Comparison of ENCODE assay signal across 1 cellular context in the genomic region with DNA sequence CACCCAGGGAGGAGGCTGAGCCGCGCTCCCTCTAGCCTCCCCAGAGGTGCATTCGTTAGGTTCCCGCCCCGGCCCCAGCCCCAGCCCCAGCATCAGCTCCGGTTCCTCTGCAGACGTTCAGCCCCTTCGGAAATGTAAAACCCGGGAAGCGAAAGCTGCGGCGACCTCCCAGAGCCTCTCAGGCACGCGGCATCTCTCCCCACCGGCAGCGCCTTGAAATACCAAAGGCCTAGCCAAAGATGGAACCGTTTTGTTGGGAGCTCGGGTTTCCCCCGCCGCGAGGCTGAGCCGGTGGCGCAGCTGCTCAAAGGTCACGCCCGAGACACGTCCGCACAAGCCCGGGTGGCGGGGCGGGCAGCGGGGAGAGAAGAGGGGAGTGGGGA.
A peak's percentile ranks its signal among the peaks of the same experiment; 100 is the strongest.
TF ChIP-seq lines count a peak whose summit lies in the region.

No MANE protein-coding gene starts in this region.

TF ChIP-seq in HepG2, 621 proteins besides CTCF, POLR2A, EP300 and RAD21 (continued from another document and continues in another):
- TF ChIP-seq KAT8 (CRISPR knock-in tag; IDR thresholded peaks at IDR 0.05) (0 out of 2 replicates have a peak, but pooled peaks have one; percentile 50), KDM5A (IDR thresholded peaks at IDR 0.05; ENCODE audit: borderline replicate concordance, low read length) (no peak), ZNF17 (CRISPR knock-in tag; IDR thresholded peaks at IDR 0.05) (no peak), MIXL1 (CRISPR knock-in tag; IDR thresholded peaks at IDR 0.05) (no peak), XRCC5 (optimal IDR thresholded peaks at IDR 0.05; ENCODE audit: low read length) (no peak), CEBPB (IDR thresholded peaks at IDR 0.05; ENCODE audit: borderline replicate concordance, low read depth, low read length) (no peak), ZNF460 (CRISPR knock-in tag; IDR thresholded peaks at IDR 0.05; ENCODE audit: borderline replicate concordance) (no peak), ZNF672 (CRISPR knock-in tag; IDR thresholded peaks at IDR 0.05) (no peak), NR1H2 (CRISPR knock-in tag; IDR thresholded peaks at IDR 0.05; ENCODE audit: borderline replicate concordance, low read depth) (no peak), TP53 (CRISPR knock-in tag; conservative IDR thresholded peaks at IDR 0.05) (peak; percentile 97), ZNF33B (CRISPR knock-in tag; IDR thresholded peaks at IDR 0.05) (no peak), ZNF383 (CRISPR knock-in tag; IDR thresholded peaks at IDR 0.05; ENCODE audit: borderline replicate concordance) (no peak), MAFK (conservative IDR thresholded peaks at IDR 0.05 in 1 of 2, IDR thresholded peaks at IDR 0.05 in 1 of 2; ENCODE audit: low read length in 2 of 2) (no peak), ZBTB3 (CRISPR knock-in tag; IDR thresholded peaks at IDR 0.05; ENCODE audit: borderline replicate concordance, low read depth) (no peak), CHD2 (IDR thresholded peaks at IDR 0.05; ENCODE audit: low read depth, low read length) (no peak), ZNF788 (CRISPR knock-in tag; IDR thresholded peaks at IDR 0.05; ENCODE audit: borderline replicate concordance) (peak; percentile 55; the same call in 1 of the 2 replicates), ZNF30 (CRISPR knock-in tag; IDR thresholded peaks at IDR 0.05) (no peak), ZBTB7A (CRISPR knock-in tag; IDR thresholded peaks at IDR 0.05) (peak; percentile 35; the same call in 1 of the 2 replicates), RBFOX2 (IDR thresholded peaks at IDR 0.05; ENCODE audit: low read depth, low read length) (peak; percentile 64; the same call in 1 of the 2 replicates), FOXA3 (CRISPR knock-in tag; IDR thresholded peaks at IDR 0.05) (no peak), ZNF121 (CRISPR knock-in tag; IDR thresholded peaks at IDR 0.05) (no peak), ZSCAN25 (CRISPR knock-in tag; IDR thresholded peaks at IDR 0.05) (peak; percentile 90), NPAS2 (CRISPR knock-in tag; IDR thresholded peaks at IDR 0.05; ENCODE audit: borderline replicate concordance) (no peak), ZFP41 (CRISPR knock-in tag; IDR thresholded peaks at IDR 0.05; ENCODE audit: borderline replicate concordance) (no peak), SRSF9 (IDR thresholded peaks at IDR 0.05; ENCODE audit: borderline replicate concordance, insufficient read depth, low read depth, low read length, poor library complexity, severe bottlenecking) (no peak), POLR2AphosphoS2 (IDR thresholded peaks at IDR 0.05; ENCODE audit: low read depth, low read length) (no peak), IRX3 (CRISPR knock-in tag; IDR thresholded peaks at IDR 0.05; ENCODE audit: borderline replicate concordance, low read depth) (no peak), BHLHE40 (IDR thresholded peaks at IDR 0.05; ENCODE audit: low read length) (no peak), ZNF549 (CRISPR knock-in tag; IDR thresholded peaks at IDR 0.05) (no peak), KLF15 (CRISPR knock-in tag; IDR thresholded peaks at IDR 0.05; ENCODE audit: borderline replicate concordance) (no peak), ZNF614 (CRISPR knock-in tag; IDR thresholded peaks at IDR 0.05; ENCODE audit: borderline replicate concordance) (no peak), HNF4A (CRISPR knock-in tag; IDR thresholded peaks at IDR 0.05) (peak; percentile 84), ZFY (CRISPR knock-in tag; IDR thresholded peaks at IDR 0.05) (peak; percentile 87), MEIS1 (CRISPR knock-in tag; IDR thresholded peaks at IDR 0.05; ENCODE audit: borderline replicate concordance) (no peak), PTBP1 (IDR thresholded peaks at IDR 0.05; ENCODE audit: low read depth, low read length, poor library complexity, severe bottlenecking) (no peak), SNAPC2 (CRISPR knock-in tag; IDR thresholded peaks at IDR 0.05) (no peak), SMAD3 (CRISPR knock-in tag; IDR thresholded peaks at IDR 0.05) (no peak), SRSF1 (optimal IDR thresholded peaks at IDR 0.05; ENCODE audit: low read depth, low read length) (no peak), RARA (CRISPR knock-in tag; IDR thresholded peaks at IDR 0.05) (peak; percentile 62), FOSL2 (CRISPR knock-in tag; IDR thresholded peaks at IDR 0.05) (no peak), ZNF713 (CRISPR knock-in tag; IDR thresholded peaks at IDR 0.05) (no peak), KDM2A (CRISPR knock-in tag; IDR thresholded peaks at IDR 0.05; ENCODE audit: borderline replicate concordance, low read depth) (peak; percentile 57; the same call in 1 of the 2 replicates), NR2F6 (IDR thresholded peaks at IDR 0.05) (no peak; the same call in none of the 2 replicates), NR2F6 (CRISPR knock-in tag; IDR thresholded peaks at IDR 0.05) (peak; percentile 76), REPIN1 (CRISPR knock-in tag; IDR thresholded peaks at IDR 0.05; ENCODE audit: borderline replicate concordance, low read depth) (peak; percentile 33; the same call in 1 of the 2 replicates), RXRA (CRISPR knock-in tag; IDR thresholded peaks at IDR 0.05) (peak; percentile 74), TCF7L2 (IDR thresholded peaks at IDR 0.05; ENCODE audit: low read depth, low read length) (no peak)
- TF ChIP-seq, protein P1, sequence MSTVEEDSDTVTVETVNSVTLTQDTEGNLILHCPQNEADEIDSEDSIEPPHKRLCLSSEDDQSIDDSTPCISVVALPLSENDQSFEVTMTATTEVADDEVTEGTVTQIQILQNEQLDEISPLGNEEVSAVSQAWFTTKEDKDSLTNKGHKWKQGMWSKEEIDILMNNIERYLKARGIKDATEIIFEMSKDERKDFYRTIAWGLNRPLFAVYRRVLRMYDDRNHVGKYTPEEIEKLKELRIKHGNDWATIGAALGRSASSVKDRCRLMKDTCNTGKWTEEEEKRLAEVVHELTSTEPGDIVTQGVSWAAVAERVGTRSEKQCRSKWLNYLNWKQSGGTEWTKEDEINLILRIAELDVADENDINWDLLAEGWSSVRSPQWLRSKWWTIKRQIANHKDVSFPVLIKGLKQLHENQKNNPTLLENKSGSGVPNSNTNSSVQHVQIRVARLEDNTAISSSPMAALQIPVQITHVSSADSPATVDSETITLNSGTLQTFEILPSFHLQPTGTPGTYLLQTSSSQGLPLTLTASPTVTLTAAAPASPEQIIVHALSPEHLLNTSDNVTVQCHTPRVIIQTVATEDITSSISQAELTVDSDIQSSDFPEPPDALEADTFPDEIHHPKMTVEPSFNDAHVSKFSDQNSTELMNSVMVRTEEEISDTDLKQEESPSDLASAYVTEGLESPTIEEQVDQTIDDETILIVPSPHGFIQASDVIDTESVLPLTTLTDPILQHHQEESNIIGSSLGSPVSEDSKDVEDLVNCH (CRISPR knock-in tag; IDR thresholded peaks at IDR 0.05): no peak
- TF ChIP-seq, protein P2, sequence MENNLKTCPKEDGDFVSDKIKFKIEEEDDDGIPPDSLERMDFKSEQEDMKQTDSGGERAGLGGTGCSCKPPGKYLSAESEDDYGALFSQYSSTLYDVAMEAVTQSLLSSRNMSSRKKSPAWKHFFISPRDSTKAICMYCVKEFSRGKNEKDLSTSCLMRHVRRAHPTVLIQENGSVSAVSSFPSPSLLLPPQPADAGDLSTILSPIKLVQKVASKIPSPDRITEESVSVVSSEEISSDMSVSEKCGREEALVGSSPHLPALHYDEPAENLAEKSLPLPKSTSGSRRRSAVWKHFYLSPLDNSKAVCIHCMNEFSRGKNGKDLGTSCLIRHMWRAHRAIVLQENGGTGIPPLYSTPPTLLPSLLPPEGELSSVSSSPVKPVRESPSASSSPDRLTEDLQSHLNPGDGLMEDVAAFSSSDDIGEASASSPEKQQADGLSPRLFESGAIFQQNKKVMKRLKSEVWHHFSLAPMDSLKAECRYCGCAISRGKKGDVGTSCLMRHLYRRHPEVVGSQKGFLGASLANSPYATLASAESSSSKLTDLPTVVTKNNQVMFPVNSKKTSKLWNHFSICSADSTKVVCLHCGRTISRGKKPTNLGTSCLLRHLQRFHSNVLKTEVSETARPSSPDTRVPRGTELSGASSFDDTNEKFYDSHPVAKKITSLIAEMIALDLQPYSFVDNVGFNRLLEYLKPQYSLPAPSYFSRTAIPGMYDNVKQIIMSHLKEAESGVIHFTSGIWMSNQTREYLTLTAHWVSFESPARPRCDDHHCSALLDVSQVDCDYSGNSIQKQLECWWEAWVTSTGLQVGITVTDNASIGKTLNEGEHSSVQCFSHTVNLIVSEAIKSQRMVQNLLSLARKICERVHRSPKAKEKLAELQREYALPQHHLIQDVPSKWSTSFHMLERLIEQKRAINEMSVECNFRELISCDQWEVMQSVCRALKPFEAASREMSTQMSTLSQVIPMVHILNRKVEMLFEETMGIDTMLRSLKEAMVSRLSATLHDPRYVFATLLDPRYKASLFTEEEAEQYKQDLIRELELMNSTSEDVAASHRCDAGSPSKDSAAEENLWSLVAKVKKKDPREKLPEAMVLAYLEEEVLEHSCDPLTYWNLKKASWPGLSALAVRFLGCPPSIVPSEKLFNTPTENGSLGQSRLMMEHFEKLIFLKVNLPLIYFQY (CRISPR knock-in tag; IDR thresholded peaks at IDR 0.05; ENCODE audit: borderline replicate concordance): no peak
- TF ChIP-seq, protein P3, sequence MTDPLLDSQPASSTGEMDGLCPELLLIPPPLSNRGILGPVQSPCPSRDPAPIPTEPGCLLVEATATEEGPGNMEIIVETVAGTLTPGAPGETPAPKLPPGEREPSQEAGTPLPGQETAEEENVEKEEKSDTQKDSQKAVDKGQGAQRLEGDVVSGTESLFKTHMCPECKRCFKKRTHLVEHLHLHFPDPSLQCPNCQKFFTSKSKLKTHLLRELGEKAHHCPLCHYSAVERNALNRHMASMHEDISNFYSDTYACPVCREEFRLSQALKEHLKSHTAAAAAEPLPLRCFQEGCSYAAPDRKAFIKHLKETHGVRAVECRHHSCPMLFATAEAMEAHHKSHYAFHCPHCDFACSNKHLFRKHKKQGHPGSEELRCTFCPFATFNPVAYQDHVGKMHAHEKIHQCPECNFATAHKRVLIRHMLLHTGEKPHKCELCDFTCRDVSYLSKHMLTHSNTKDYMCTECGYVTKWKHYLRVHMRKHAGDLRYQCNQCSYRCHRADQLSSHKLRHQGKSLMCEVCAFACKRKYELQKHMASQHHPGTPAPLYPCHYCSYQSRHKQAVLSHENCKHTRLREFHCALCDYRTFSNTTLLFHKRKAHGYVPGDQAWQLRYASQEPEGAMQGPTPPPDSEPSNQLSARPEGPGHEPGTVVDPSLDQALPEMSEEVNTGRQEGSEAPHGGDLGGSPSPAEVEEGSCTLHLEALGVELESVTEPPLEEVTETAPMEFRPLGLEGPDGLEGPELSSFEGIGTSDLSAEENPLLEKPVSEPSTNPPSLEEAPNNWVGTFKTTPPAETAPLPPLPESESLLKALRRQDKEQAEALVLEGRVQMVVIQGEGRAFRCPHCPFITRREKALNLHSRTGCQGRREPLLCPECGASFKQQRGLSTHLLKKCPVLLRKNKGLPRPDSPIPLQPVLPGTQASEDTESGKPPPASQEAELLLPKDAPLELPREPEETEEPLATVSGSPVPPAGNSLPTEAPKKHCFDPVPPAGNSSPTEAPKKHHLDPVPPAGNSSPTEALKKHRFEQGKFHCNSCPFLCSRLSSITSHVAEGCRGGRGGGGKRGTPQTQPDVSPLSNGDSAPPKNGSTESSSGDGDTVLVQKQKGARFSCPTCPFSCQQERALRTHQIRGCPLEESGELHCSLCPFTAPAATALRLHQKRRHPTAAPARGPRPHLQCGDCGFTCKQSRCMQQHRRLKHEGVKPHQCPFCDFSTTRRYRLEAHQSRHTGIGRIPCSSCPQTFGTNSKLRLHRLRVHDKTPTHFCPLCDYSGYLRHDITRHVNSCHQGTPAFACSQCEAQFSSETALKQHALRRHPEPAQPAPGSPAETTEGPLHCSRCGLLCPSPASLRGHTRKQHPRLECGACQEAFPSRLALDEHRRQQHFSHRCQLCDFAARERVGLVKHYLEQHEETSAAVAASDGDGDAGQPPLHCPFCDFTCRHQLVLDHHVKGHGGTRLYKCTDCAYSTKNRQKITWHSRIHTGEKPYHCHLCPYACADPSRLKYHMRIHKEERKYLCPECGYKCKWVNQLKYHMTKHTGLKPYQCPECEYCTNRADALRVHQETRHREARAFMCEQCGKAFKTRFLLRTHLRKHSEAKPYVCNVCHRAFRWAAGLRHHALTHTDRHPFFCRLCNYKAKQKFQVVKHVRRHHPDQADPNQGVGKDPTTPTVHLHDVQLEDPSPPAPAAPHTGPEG (CRISPR knock-in tag; IDR thresholded peaks at IDR 0.05): no peak
- TF ChIP-seq, protein P4, sequence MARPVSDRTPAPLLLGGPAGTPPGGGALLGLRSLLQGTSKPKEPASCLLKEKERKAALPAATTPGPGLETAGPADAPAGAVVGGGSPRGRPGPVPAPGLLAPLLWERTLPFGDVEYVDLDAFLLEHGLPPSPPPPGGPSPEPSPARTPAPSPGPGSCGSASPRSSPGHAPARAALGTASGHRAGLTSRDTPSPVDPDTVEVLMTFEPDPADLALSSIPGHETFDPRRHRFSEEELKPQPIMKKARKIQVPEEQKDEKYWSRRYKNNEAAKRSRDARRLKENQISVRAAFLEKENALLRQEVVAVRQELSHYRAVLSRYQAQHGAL (CRISPR knock-in tag; IDR thresholded peaks at IDR 0.05; ENCODE audit: not compliant biosample characterization): no peak
- TF ChIP-seq, protein P5, sequence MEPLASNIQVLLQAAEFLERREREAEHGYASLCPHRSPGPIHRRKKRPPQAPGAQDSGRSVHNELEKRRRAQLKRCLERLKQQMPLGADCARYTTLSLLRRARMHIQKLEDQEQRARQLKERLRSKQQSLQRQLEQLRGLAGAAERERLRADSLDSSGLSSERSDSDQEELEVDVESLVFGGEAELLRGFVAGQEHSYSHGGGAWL (CRISPR knock-in tag; IDR thresholded peaks at IDR 0.05): no peak
- TF ChIP-seq, protein P6, sequence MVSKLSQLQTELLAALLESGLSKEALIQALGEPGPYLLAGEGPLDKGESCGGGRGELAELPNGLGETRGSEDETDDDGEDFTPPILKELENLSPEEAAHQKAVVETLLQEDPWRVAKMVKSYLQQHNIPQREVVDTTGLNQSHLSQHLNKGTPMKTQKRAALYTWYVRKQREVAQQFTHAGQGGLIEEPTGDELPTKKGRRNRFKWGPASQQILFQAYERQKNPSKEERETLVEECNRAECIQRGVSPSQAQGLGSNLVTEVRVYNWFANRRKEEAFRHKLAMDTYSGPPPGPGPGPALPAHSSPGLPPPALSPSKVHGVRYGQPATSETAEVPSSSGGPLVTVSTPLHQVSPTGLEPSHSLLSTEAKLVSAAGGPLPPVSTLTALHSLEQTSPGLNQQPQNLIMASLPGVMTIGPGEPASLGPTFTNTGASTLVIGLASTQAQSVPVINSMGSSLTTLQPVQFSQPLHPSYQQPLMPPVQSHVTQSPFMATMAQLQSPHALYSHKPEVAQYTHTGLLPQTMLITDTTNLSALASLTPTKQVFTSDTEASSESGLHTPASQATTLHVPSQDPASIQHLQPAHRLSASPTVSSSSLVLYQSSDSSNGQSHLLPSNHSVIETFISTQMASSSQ (IDR thresholded peaks at IDR 0.05; ENCODE audit: low read depth): no peak
- TF ChIP-seq, protein P6 (CRISPR knock-in tag; IDR thresholded peaks at IDR 0.05; ENCODE audit: borderline replicate concordance): no peak; the same call in 1 of the 2 replicates
